24 cellular contexts compared by ENCODE assay signal in the genomic region with DNA sequence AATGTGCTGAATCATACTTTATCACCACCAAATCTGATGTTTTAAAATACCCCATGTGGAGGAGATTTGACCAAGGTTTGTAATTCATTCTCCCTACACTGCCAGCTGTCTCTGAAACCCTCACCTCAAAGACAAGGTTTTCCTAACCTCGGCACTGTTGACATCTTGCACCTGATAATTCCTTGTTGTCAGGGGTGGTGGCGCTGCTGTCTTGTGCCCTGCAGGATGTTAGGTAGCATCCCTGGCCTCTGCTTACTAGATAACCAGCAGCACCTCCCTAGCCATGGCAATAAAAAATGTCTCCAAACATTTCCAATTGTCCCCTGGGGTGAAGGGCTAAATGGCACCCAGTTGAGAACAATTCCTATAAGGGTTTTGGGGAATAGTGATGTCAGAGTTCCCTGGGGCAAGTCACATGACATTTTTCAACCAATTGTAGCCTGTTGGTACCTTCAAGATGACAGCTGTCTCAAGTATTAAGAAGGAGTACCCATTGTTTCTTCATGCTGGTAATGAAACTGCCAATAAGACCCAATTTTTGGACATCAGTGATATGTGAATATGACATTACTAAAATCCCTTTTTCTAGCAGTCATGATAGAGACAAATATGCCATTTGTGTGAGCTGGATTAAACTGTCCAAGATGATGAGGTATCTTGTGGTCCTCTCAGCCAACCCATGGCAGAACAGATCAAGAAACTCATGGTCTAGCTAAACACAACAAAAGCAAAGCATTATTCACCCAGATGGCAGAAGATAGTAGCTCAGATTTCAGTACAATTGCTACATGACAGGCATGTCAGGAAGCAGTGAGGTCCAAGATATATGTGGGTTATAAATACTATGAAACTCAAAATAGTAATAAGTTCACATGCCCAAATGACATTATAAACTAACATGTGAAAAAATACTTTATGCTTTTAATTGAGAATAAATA.
"Had no signal": no experiment of that assay in that cellular context is flagged by ENCODE, and none has a peak within 500 bp of the region (broad histone marks: within the 10 kb centered on the region; RNA-seq: fewer than 3 reads in every experiment).

No MANE protein-coding gene starts in this region.

- H3K4me3 Mint-ChIP-seq: activated CD4-positive, alpha-beta memory T cell treated with anti-CD3 and anti-CD28 coated beads, Interleukin-2, amount 10 ng/mL, durations not matched to agents 7 days and 5 days; activated CD4-positive, alpha-beta T cell treated with anti-CD3 and anti-CD28 coated beads, Interleukin-2, amount 10 ng/mL, durations not matched to agents 7 days and 5 days; activated naive CD4-positive, alpha-beta T cell treated with anti-CD3 and anti-CD28 coated beads, Interleukin-2, amount 50 U/mL, for 24 hours; naive thymus-derived CD4-positive, alpha-beta T cell had no signal

- H3K4me3 ChIP-seq: gastrocnemius medialis, pancreas, psoas muscle, right atrium auricular region, suprapubic skin, tibial artery, upper lobe of right lung had no signal

- H3K27ac Mint-ChIP-seq: activated CD4-positive, alpha-beta memory T cell treated with anti-CD3 and anti-CD28 coated beads, Interleukin-2, amount 10 ng/mL, durations not matched to agents 7 days and 5 days; activated CD4-positive, alpha-beta T cell treated with anti-CD3 and anti-CD28 coated beads, Interleukin-2, amount 10 ng/mL, durations not matched to agents 7 days and 5 days; activated naive CD4-positive, alpha-beta T cell treated with anti-CD3 and anti-CD28 coated beads, Interleukin-2, amount 50 U/mL, for 24 hours; activated T-helper 2 cell treated with anti-CD3 and anti-CD28 coated beads, Interferon-gamma antibody, Interleukin-2, Interleukin-4, amounts not matched to agents 10 μg/mL and 5 μg/mL and 100 μg/mL, durations not matched to agents 14 hours and 24 hours and 36 hours; naive thymus-derived CD4-positive, alpha-beta T cell had no signal

- H3K4me1 Mint-ChIP-seq: activated CD4-positive, alpha-beta memory T cell treated with anti-CD3 and anti-CD28 coated beads, Interleukin-2, amount 10 ng/mL, durations not matched to agents 7 days and 5 days; activated CD4-positive, alpha-beta T cell treated with anti-CD3 and anti-CD28 coated beads, Interleukin-2, amount 10 ng/mL, durations not matched to agents 7 days and 5 days; activated naive CD4-positive, alpha-beta T cell treated with anti-CD3 and anti-CD28 coated beads, Interleukin-2, amount 50 U/mL, for 24 hours; naive thymus-derived CD4-positive, alpha-beta T cell had no signal

- H3K36me3 Mint-ChIP-seq: activated naive CD4-positive, alpha-beta T cell treated with anti-CD3 and anti-CD28 coated beads, Interleukin-2, amount 50 U/mL, for 24 hours; naive thymus-derived CD4-positive, alpha-beta T cell had no signal

- H3K9me3 ChIP-seq: gastrocnemius medialis, pancreas, psoas muscle, right atrium auricular region, suprapubic skin, tibial artery, upper lobe of right lung had no signal

- H3K36me3 ChIP-seq: gastrocnemius medialis, pancreas, right atrium auricular region, suprapubic skin, tibial artery, upper lobe of right lung had no signal

- H3K27ac ChIP-seq: gastrocnemius medialis, pancreas, psoas muscle, right atrium auricular region, suprapubic skin, tibial artery, upper lobe of right lung had no signal

- H3K4me1 ChIP-seq: gastrocnemius medialis, pancreas, psoas muscle, right atrium auricular region, suprapubic skin, tibial artery, upper lobe of right lung had no signal

- H3K27me3 Mint-ChIP-seq: activated naive CD4-positive, alpha-beta T cell treated with anti-CD3 and anti-CD28 coated beads, Interleukin-2, amount 50 U/mL, for 24 hours had no signal

- H3K9me3 Mint-ChIP-seq: activated CD4-positive, alpha-beta memory T cell treated with anti-CD3 and anti-CD28 coated beads, Interleukin-2, amount 10 ng/mL, durations not matched to agents 7 days and 5 days; activated CD4-positive, alpha-beta T cell treated with anti-CD3 and anti-CD28 coated beads, Interleukin-2, amount 10 ng/mL, durations not matched to agents 7 days and 5 days; activated T-helper 2 cell treated with anti-CD3 and anti-CD28 coated beads, Interferon-gamma antibody, Interleukin-2, Interleukin-4, amounts not matched to agents 10 μg/mL and 5 μg/mL and 100 μg/mL, durations not matched to agents 14 hours and 24 hours and 36 hours had no signal

- DNase-seq: activated CD4-positive, alpha-beta memory T cell treated with anti-CD3 and anti-CD28 coated beads, Interleukin-2, amount 10 ng/mL, durations not matched to agents 7 days and 5 days; activated CD4-positive, alpha-beta T cell treated with anti-CD3 and anti-CD28 coated beads for 1 hour; activated CD4-positive, alpha-beta T cell treated with anti-CD3 and anti-CD28 coated beads, Interleukin-2, amount 10 ng/mL, durations not matched to agents 7 days and 5 days; activated T-cell treated with anti-CD3 and anti-CD28 coated beads, Interleukin-2, amount 50 U/mL, for 48 hours; anterior cingulate cortex; dermis blood vessel endothelial cell; effector CD4-positive, alpha-beta T cell; gastrocnemius medialis; glutamatergic neuron; left colon; midbrain; naive thymus-derived CD4-positive, alpha-beta T cell; pancreas; psoas muscle; stimulated activated CD4-positive, alpha-beta T cell treated with anti-CD3 and anti-CD28 coated beads, Interleukin-15, amount 100 ng/mL, for 24 hours; stimulated activated CD4-positive, alpha-beta T cell treated with anti-CD3 and anti-CD28 coated beads, Interleukin-2, amount 100 ng/mL, for 24 hours; stimulated activated naive CD4-positive, alpha-beta T cell; T-helper 2 cell; tibial artery; upper lobe of right lung had no signal

- H3K27me3 ChIP-seq: gastrocnemius medialis, pancreas, right atrium auricular region, suprapubic skin, tibial artery, upper lobe of right lung had no signal

- ATAC-seq: left colon; naive thymus-derived CD4-positive, alpha-beta T cell; pancreas; psoas muscle; upper lobe of right lung had no signal
